Comparison of ENCODE assay signal across 9 cellular contexts in the genomic region with DNA sequence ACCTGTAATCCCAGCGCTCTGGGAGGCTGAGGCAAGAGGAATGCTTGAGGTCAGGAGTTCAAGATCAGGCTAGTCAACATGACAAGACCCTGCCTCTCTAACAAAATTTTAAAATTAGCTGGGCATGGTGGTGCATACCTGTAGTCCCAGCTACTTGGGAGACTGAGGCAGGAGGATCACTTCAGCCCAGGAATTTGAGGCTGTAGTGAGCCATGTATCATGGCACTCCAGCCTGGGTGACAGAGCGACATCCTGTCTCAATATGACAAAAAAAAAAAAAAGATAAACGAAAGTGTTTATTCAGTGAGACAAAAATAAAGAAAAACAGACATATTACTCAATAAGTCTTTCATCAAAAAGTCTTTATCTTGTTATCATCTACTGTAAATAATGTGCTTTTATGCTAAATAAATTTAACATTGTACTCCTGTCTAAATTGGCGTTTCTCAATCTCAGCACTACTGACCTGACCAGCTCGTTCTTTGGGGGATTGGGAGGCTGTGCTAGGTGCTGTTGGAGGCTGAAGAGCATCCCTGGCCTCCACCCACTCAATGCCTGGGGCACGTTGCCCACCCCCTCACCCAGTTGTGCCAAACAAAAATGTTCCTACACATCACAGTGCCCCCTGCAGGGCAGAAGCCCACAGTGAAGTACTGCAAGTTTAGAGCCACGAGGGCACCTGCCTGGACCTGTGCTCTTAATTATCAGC. TPM values are rescaled to one million over a fixed set of nuclear protein-coding genes. Genes with fewer than 3 reads are reported as not detected.
A peak's percentile ranks its signal among the peaks of the same experiment; 100 is the strongest.
DNase-seq lines count a peak whose midpoint lies in the region; ATAC-seq and TF ChIP-seq lines count a peak whose summit lies in the region.
"Had no signal": no experiment of that assay in that cellular context is flagged by ENCODE, and none has a peak within 500 bp of the region (broad histone marks: within the 10 kb centered on the region; RNA-seq: fewer than 3 reads in every experiment).

No MANE protein-coding gene starts in this region.

- H3K27ac Mint-ChIP-seq in CD8-positive, alpha-beta memory T cell: no peak overlapping the region
- H3K27ac Mint-ChIP-seq in activated CD8-positive, alpha-beta memory T cell treated with anti-CD3 and anti-CD28 coated beads, Interleukin-2, amount 10 ng/mL, durations not matched to agents 7 days and 5 days: no peak overlapping the region
- H3K27ac Mint-ChIP-seq: activated B cell treated with CpG ODN at 0.5 μM for 24 hours had no signal

- intact Hi-C loops in left colon (cut with DNase I, micrococcal nuclease): no loop called here

- peaks cover 27% of the 10 kb centered on the region for H3K36me3 ChIP-seq in H7 (replicated peaks; ENCODE audit: control insufficient read depth, insufficient read depth, low read length)
- no peaks in the 10 kb centered on the region for H3K36me3 ChIP-seq in CD8-positive, alpha-beta memory T cell (ENCODE audit: insufficient read depth, low read length)

- DNase-seq in D341Med (ENCODE audit: low spot score) (peak; percentile 65), H7 (peak; percentile 67), left colon (peak in 1 of 2 donors; percentile 40), DMS79 (lab: John Stamatoyannopoulos, UW) (no peak)
- DNase-seq in CD8-positive, alpha-beta memory T cell: no peak
- DNase-seq in activated CD8-positive, alpha-beta memory T cell treated with anti-CD3 and anti-CD28 coated beads, Interleukin-2, amount 10 ng/mL, durations not matched to agents 7 days and 5 days: no peak
- no peak for DNase-seq in stimulated activated naive CD4-positive, alpha-beta T cell (lab: John Stamatoyannopoulos, UW)
- DNase-seq: activated B cell treated with CpG ODN at 0.5 μM for 24 hours had no signal

- H3K27me3 ChIP-seq in H7 (ENCODE audit: control insufficient read depth, insufficient read depth, low read length): no peaks in the 10 kb centered on the region
- no peaks in the 10 kb centered on the region for H3K27me3 ChIP-seq in CD8-positive, alpha-beta memory T cell (ENCODE audit: insufficient read depth, low read length, poor library complexity, severe bottlenecking)

- CTCF ChIA-PET in CD8-positive, alpha-beta memory T cell (lab: Charles Lee): no interaction called here
- CTCF ChIA-PET in activated CD8-positive, alpha-beta memory T cell treated with anti-CD3 and anti-CD28 coated beads, Interleukin-2, amount 10 ng/mL, durations not matched to agents 7 days and 5 days (lab: Charles Lee): interaction anchor here (0.6 to 1.2 kb wide), 4 partner anchors 13 to 330 kb away, joined by 3 to 4 read pairs (median 3); no protein-coding TSS in a partner anchor

- H3K9me3 Mint-ChIP-seq in CD8-positive, alpha-beta memory T cell: no peaks in the 10 kb centered on the region
- no peaks in the 10 kb centered on the region for H3K9me3 Mint-ChIP-seq in activated CD8-positive, alpha-beta memory T cell treated with anti-CD3 and anti-CD28 coated beads, Interleukin-2, amount 10 ng/mL, durations not matched to agents 7 days and 5 days (ENCODE audit: low read depth)

- H3K27ac ChIP-seq in VCaP: no peak overlapping the region
- no peak overlapping the region for H3K27ac ChIP-seq in CD8-positive, alpha-beta memory T cell (ENCODE audit: low read depth, low read length)

- H3K9me3 ChIP-seq in CD8-positive, alpha-beta memory T cell (ENCODE audit: low read length): no peaks in the 10 kb centered on the region

- no peaks in the 10 kb centered on the region for H3K4me1 ChIP-seq in CD8-positive, alpha-beta memory T cell (ENCODE audit: insufficient read depth, low read length)

- no peak overlapping the region for H3K4me3 ChIP-seq in H7 (ENCODE audit: insufficient read depth, low read depth, low read length)
- H3K4me3 ChIP-seq in CD8-positive, alpha-beta memory T cell (ENCODE audit: low read length): no peak overlapping the region

- H3K27me3 Mint-ChIP-seq in CD8-positive, alpha-beta memory T cell: no peaks in the 10 kb centered on the region
- H3K27me3 Mint-ChIP-seq in activated CD8-positive, alpha-beta memory T cell treated with anti-CD3 and anti-CD28 coated beads, Interleukin-2, amount 10 ng/mL, durations not matched to agents 7 days and 5 days: no peaks in the 10 kb centered on the region
- H3K27me3 Mint-ChIP-seq: activated B cell treated with CpG ODN at 0.5 μM for 24 hours had no signal

- POLR2A ChIA-PET in CD8-positive, alpha-beta memory T cell (lab: Charles Lee): no interaction called here

- peak; percentile 71 for TF ChIP-seq CTCF in VCaP (conservative IDR thresholded peaks at IDR 0.05)

- no peak overlapping the region for H3K4me3 Mint-ChIP-seq in CD8-positive, alpha-beta memory T cell
- H3K4me3 Mint-ChIP-seq in activated CD8-positive, alpha-beta memory T cell treated with anti-CD3 and anti-CD28 coated beads, Interleukin-2, amount 10 ng/mL, durations not matched to agents 7 days and 5 days: no peak overlapping the region
- H3K4me3 Mint-ChIP-seq: activated B cell treated with CpG ODN at 0.5 μM for 24 hours had no signal

- no peaks in the 10 kb centered on the region for H3K4me1 Mint-ChIP-seq in CD8-positive, alpha-beta memory T cell
- peaks cover 20% of the 10 kb centered on the region for H3K4me1 Mint-ChIP-seq in activated CD8-positive, alpha-beta memory T cell treated with anti-CD3 and anti-CD28 coated beads, Interleukin-2, amount 10 ng/mL, durations not matched to agents 7 days and 5 days
- H3K4me1 Mint-ChIP-seq: activated B cell treated with CpG ODN at 0.5 μM for 24 hours had no signal

- ATAC-seq in left colon: peak; percentile 39
- ATAC-seq in activated CD8-positive, alpha-beta memory T cell treated with anti-CD3 and anti-CD28 coated beads, Interleukin-2, amount 10 ng/mL, durations not matched to agents 7 days and 5 days: no peak

- peaks cover 9 to 37% (median 16%) of the 10 kb centered on the region in 3 donors for H3K36me3 Mint-ChIP-seq in CD8-positive, alpha-beta memory T cell
- H3K36me3 Mint-ChIP-seq in activated CD8-positive, alpha-beta memory T cell treated with anti-CD3 and anti-CD28 coated beads, Interleukin-2, amount 10 ng/mL, durations not matched to agents 7 days and 5 days: peaks cover 73% of the 10 kb centered on the region

RNA-seq across cellular contexts. Expression of gene NCAPG2, which starts 57.7 kb away (rescaled TPM):
- total RNA-seq in H7 (2014; rRNA removed; shearing (Covaris generic)): 41.1 and 50.9 TPM in 2 replicates
- 10 to 100 TPM in 1 of 2 donors, 1 to 10 TPM in 1; 6.6 to 12.2 TPM for total RNA-seq in left colon
- 10 to 100 TPM; 71.4 to 75.5 TPM for total RNA-seq in CD8-positive, alpha-beta memory T cell
- polyA plus RNA-seq in CD8-positive, alpha-beta memory T cell: 4.3 TPM
- total RNA-seq in activated CD8-positive, alpha-beta memory T cell treated with anti-CD3 and anti-CD28 coated beads, Interleukin-2, amount 10 ng/mL, durations not matched to agents 7 days and 5 days: 100 to 1,000 TPM; 146 to 182 TPM

RNA-seq across cellular contexts. Expression of gene PTPRN2, which starts 59.3 kb away (rescaled TPM):
- 0.70 and 0.80 TPM in 2 replicates for total RNA-seq in H7 (2014; rRNA removed; shearing (Covaris generic))
- 10 to 100 TPM; 30.3 to 40.7 TPM for total RNA-seq in left colon
- total RNA-seq in CD8-positive, alpha-beta memory T cell: under 1 TPM; 0.33 to 0.42 TPM
- polyA plus RNA-seq in CD8-positive, alpha-beta memory T cell: 1.2 TPM
- 1 to 10 TPM; 3.2 to 5.7 TPM for total RNA-seq in activated CD8-positive, alpha-beta memory T cell treated with anti-CD3 and anti-CD28 coated beads, Interleukin-2, amount 10 ng/mL, durations not matched to agents 7 days and 5 days

Comparison
In these comparisons a context has a peak if more than half of its experiments do, and no peak if none do; other contexts are left out.
1. DNase-seq: peak in D341Med (single experiment) and H7 (single experiment); none in DMS79 (single experiment), CD8-positive, alpha-beta memory T cell (0 of 5), activated CD8-positive, alpha-beta memory T cell treated with anti-CD3 and anti-CD28 coated beads, Interleukin-2, amount 10 ng/mL, durations not matched to agents 7 days and 5 days (single experiment) and stimulated activated naive CD4-positive, alpha-beta T cell (0 of 6).
2. RNA of gene PTPRN2, which starts 59.3 kb away (total RNA-seq): 30.3 to 40.7 TPM in left colon; 3.2 to 5.7 TPM in activated CD8-positive, alpha-beta memory T cell treated with anti-CD3 and anti-CD28 coated beads, Interleukin-2, amount 10 ng/mL, durations not matched to agents 7 days and 5 days, 0.70 to 0.80 TPM in H7 and 0.33 to 0.42 TPM in CD8-positive, alpha-beta memory T cell; every median in the first group is over 4 times any median in the second.